In genomic region chr16:85568519-85568918, GRCh38 we compare ENCODE assay signal across 1 cellular context.
TF ChIP-seq lines count a peak whose summit lies in the region.

No MANE protein-coding gene starts in this region.

TF ChIP-seq in K562, 482 proteins besides CTCF, POLR2A, EP300 and RAD21 (continued from another document):
- TF ChIP-seq, protein P1, sequence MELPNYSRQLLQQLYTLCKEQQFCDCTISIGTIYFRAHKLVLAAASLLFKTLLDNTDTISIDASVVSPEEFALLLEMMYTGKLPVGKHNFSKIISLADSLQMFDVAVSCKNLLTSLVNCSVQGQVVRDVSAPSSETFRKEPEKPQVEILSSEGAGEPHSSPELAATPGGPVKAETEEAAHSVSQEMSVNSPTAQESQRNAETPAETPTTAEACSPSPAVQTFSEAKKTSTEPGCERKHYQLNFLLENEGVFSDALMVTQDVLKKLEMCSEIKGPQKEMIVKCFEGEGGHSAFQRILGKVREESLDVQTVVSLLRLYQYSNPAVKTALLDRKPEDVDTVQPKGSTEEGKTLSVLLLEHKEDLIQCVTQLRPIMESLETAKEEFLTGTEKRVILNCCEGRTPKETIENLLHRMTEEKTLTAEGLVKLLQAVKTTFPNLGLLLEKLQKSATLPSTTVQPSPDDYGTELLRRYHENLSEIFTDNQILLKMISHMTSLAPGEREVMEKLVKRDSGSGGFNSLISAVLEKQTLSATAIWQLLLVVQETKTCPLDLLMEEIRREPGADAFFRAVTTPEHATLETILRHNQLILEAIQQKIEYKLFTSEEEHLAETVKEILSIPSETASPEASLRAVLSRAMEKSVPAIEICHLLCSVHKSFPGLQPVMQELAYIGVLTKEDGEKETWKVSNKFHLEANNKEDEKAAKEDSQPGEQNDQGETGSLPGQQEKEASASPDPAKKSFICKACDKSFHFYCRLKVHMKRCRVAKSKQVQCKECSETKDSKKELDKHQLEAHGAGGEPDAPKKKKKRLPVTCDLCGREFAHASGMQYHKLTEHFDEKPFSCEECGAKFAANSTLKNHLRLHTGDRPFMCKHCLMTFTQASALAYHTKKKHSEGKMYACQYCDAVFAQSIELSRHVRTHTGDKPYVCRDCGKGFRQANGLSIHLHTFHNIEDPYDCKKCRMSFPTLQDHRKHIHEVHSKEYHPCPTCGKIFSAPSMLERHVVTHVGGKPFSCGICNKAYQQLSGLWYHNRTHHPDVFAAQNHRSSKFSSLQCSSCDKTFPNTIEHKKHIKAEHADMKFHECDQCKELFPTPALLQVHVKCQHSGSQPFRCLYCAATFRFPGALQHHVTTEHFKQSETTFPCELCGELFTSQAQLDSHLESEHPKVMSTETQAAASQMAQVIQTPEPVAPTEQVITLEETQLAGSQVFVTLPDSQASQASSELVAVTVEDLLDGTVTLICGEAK (IDR thresholded peaks at IDR 0.05): no peak
- TF ChIP-seq, protein P1 (CRISPR knock-in tag; IDR thresholded peaks at IDR 0.05): no peak
- TF ChIP-seq ZNF165 (CRISPR knock-in tag; IDR thresholded peaks at IDR 0.05; ENCODE audit: borderline replicate concordance): no peak
- peak; percentile 76 for TF ChIP-seq USF1 (CRISPR knock-in tag; IDR thresholded peaks at IDR 0.05)
- TF ChIP-seq, protein P2, sequence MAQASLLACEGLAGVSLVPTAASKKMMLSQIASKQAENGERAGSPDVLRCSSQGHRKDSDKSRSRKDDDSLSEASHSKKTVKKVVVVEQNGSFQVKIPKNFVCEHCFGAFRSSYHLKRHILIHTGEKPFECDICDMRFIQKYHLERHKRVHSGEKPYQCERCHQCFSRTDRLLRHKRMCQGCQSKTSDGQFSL (CRISPR knock-in tag; IDR thresholded peaks at IDR 0.05): no peak
- TF ChIP-seq, protein P2 (tag; IDR thresholded peaks at IDR 0.05): no peak
- TF ChIP-seq KAT7 (CRISPR knock-in tag; IDR thresholded peaks at IDR 0.05; ENCODE audit: borderline replicate concordance): 0 out of 2 replicates have a peak, but pooled peaks have one; percentile 70
- TF ChIP-seq POLR2G (IDR thresholded peaks at IDR 0.05; ENCODE audit: low read depth, low read length): peak; percentile 51
- TF ChIP-seq PHB (CRISPR knock-in tag; IDR thresholded peaks at IDR 0.05): 0 out of 2 replicates have a peak, but pooled peaks have one; percentile 37
- TF ChIP-seq RBFOX2 (IDR thresholded peaks at IDR 0.05; ENCODE audit: low read depth, low read length): peak; percentile 52
- peak; percentile 59; the same call in 1 of the 2 replicates for TF ChIP-seq BACH1 (tag; IDR thresholded peaks at IDR 0.05)
- TF ChIP-seq, protein P3, sequence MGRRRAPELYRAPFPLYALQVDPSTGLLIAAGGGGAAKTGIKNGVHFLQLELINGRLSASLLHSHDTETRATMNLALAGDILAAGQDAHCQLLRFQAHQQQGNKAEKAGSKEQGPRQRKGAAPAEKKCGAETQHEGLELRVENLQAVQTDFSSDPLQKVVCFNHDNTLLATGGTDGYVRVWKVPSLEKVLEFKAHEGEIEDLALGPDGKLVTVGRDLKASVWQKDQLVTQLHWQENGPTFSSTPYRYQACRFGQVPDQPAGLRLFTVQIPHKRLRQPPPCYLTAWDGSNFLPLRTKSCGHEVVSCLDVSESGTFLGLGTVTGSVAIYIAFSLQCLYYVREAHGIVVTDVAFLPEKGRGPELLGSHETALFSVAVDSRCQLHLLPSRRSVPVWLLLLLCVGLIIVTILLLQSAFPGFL (CRISPR knock-in tag; IDR thresholded peaks at IDR 0.05): peak; percentile 93; the same call in 1 of the 2 replicates
- peak in 1 of 2 experiments; percentile 90; a peak in 1 of 4 replicates for TF ChIP-seq SRF (CRISPR knock-in tag; IDR thresholded peaks at IDR 0.05)
- TF ChIP-seq SMARCE1 (IDR thresholded peaks at IDR 0.05): no peak
- TF ChIP-seq RCOR1 (IDR thresholded peaks at IDR 0.05; ENCODE audit: borderline replicate concordance in 1 of 2, low read depth in 2 of 2, low read length in 2 of 2): peak in 1 of 2 experiments; percentile 36; a peak in 1 of 4 replicates
- peak; percentile 58 for TF ChIP-seq BHLHE40 (IDR thresholded peaks at IDR 0.05; ENCODE audit: low read length)
- TF ChIP-seq, protein P4, sequence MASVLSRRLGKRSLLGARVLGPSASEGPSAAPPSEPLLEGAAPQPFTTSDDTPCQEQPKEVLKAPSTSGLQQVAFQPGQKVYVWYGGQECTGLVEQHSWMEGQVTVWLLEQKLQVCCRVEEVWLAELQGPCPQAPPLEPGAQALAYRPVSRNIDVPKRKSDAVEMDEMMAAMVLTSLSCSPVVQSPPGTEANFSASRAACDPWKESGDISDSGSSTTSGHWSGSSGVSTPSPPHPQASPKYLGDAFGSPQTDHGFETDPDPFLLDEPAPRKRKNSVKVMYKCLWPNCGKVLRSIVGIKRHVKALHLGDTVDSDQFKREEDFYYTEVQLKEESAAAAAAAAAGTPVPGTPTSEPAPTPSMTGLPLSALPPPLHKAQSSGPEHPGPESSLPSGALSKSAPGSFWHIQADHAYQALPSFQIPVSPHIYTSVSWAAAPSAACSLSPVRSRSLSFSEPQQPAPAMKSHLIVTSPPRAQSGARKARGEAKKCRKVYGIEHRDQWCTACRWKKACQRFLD (CRISPR knock-in tag; IDR thresholded peaks at IDR 0.05): peak; percentile 41; the same call in 1 of the 2 replicates
- peak; percentile 49 for TF ChIP-seq TFE3 (CRISPR knock-in tag; IDR thresholded peaks at IDR 0.05)
- no peak for TF ChIP-seq ZNF23 (CRISPR knock-in tag; IDR thresholded peaks at IDR 0.05)
- TF ChIP-seq CEBPB (tag; IDR thresholded peaks at IDR 0.05): peak; percentile 65; the same call in 1 of the 2 replicates
- TF ChIP-seq BRF1 (IDR thresholded peaks at IDR 0.05; ENCODE audit: borderline replicate concordance, extremely low read depth, insufficient read length): no peak
- TF ChIP-seq ZNF639 (CRISPR knock-in tag; conservative IDR thresholded peaks at IDR 0.05 in 1 of 2, IDR thresholded peaks at IDR 0.05 in 1 of 2): peak in 1 of 2 experiments; percentile 33; a peak in 1 of 4 replicates
- TF ChIP-seq CXXC5 (CRISPR knock-in tag; IDR thresholded peaks at IDR 0.05): peak; percentile 30; the same call in 1 of the 2 replicates
- TF ChIP-seq, protein P5, sequence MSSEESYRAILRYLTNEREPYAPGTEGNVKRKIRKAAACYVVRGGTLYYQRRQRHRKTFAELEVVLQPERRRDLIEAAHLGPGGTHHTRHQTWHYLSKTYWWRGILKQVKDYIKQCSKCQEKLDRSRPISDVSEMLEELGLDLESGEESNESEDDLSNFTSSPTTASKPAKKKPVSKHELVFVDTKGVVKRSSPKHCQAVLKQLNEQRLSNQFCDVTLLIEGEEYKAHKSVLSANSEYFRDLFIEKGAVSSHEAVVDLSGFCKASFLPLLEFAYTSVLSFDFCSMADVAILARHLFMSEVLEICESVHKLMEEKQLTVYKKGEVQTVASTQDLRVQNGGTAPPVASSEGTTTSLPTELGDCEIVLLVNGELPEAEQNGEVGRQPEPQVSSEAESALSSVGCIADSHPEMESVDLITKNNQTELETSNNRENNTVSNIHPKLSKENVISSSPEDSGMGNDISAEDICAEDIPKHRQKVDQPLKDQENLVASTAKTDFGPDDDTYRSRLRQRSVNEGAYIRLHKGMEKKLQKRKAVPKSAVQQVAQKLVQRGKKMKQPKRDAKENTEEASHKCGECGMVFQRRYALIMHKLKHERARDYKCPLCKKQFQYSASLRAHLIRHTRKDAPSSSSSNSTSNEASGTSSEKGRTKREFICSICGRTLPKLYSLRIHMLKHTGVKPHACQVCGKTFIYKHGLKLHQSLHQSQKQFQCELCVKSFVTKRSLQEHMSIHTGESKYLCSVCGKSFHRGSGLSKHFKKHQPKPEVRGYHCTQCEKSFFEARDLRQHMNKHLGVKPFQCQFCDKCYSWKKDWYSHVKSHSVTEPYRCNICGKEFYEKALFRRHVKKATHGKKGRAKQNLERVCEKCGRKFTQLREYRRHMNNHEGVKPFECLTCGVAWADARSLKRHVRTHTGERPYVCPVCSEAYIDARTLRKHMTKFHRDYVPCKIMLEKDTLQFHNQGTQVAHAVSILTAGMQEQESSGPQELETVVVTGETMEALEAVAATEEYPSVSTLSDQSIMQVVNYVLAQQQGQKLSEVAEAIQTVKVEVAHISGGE (CRISPR knock-in tag; IDR thresholded peaks at IDR 0.05): 0 out of 6 replicates have a peak, but pooled peaks of 1 of the 3 experiments have one; percentile 17
- TF ChIP-seq CREB1 (IDR thresholded peaks at IDR 0.05): no peak
- peak; percentile 39; the same call in 1 of the 2 replicates for TF ChIP-seq CREB1 (CRISPR knock-in tag; IDR thresholded peaks at IDR 0.05)
